ENCODE assay signal across 12 cellular contexts in genomic region chr11:73313652-73314051, GRCh38. TPM values are rescaled to one million over a fixed set of nuclear protein-coding genes. Genes with fewer than 3 reads are reported as not detected.
DNase-seq lines count a peak whose midpoint lies in the region; ATAC-seq and TF ChIP-seq lines count a peak whose summit lies in the region.
"Had no signal": no experiment of that assay in that cellular context is flagged by ENCODE, and none has a peak within 500 bp of the region (broad histone marks: within the 10 kb centered on the region; RNA-seq: fewer than 3 reads in every experiment).

No MANE protein-coding gene starts in this region.

- peaks cover 98% of the 10 kb centered on the region for H3K4me1 ChIP-seq in left ventricle myocardium inferior
- peaks cover 27 to 73% of the 10 kb centered on the region in 2 donors for H3K4me1 ChIP-seq in muscle layer of duodenum (ENCODE audit: control insufficient read depth in 1 of 2, insufficient read depth in 2 of 2, low read length in 2 of 2)
- peaks cover 3 to 6% of the 10 kb centered on the region in 2 donors for H3K4me1 ChIP-seq in aorta (ENCODE audit: control insufficient read depth in 1 of 2, insufficient read depth in 2 of 2, low read length in 2 of 2)

- TF ChIP-seq CTCF in left ventricle myocardium inferior (IDR thresholded peaks at IDR 0.05; ENCODE audit: borderline replicate concordance) (no peak), chondrocyte (IDR thresholded peaks at IDR 0.05) (no peak)

- H3K27ac Mint-ChIP-seq in chondrocyte (ENCODE audit: unreplicated experiment): peak overlapping the region; percentile 94
- H3K27ac Mint-ChIP-seq in T-helper 17 cell: no peak overlapping the region
- H3K27ac Mint-ChIP-seq: WTC11 had no signal

- H3K27me3 ChIP-seq in left ventricle myocardium inferior (ENCODE audit: low read depth) (no peaks in the 10 kb centered on the region), muscle layer of duodenum (ENCODE audit: low read depth, low read length) (no peaks in the 10 kb centered on the region), aorta (ENCODE audit: control insufficient read depth in 1 of 2, insufficient read depth in 2 of 2, low read length in 1 of 2) (no peaks in the 10 kb centered on the region)

- WGBS in aorta, 2 donors: 0 to 6% methylated on average over 1 of the region's 1 CpG

- H3K27me3 Mint-ChIP-seq in chondrocyte (ENCODE audit: low read depth) (no peaks in the 10 kb centered on the region), T-helper 17 cell (no peaks in the 10 kb centered on the region)

- no peak for ATAC-seq in Right ventricle myocardium inferior
- ATAC-seq in aorta (ENCODE audit: low FRiP score): no peak
- no peak for ATAC-seq in T-helper 17 cell

- no peaks in the 10 kb centered on the region for H3K9me3 ChIP-seq in left ventricle myocardium inferior (replicated peaks)
- no peaks in the 10 kb centered on the region for H3K9me3 ChIP-seq in muscle layer of duodenum (ENCODE audit: control insufficient read depth in 1 of 2, low read length in 2 of 2)
- no peaks in the 10 kb centered on the region for H3K9me3 ChIP-seq in aorta (ENCODE audit: control insufficient read depth, low read length)
- no peaks in the 10 kb centered on the region for H3K9me3 ChIP-seq in T-helper 17 cell (ENCODE audit: control insufficient read depth, low read length, poor library complexity, severe bottlenecking)

- DNase-seq in left ventricle myocardium inferior: no peak
- DNase-seq in Right ventricle myocardium inferior (ENCODE audit: missing footprints): no peak
- no peak for DNase-seq in chondrocyte (ENCODE audit: low spot score)
- no peak for DNase-seq in aorta
- no peak for DNase-seq in occipital lobe (lab: John Stamatoyannopoulos, UW)
- DNase-seq in T-helper 17 cell: no peak
- no peak for DNase-seq in NCI-H345 treated with DMSO at 0.1 percent for 48 hours (lab: John Stamatoyannopoulos, UW; ENCODE audit: unreplicated experiment)
- DNase-seq: NCI-H2227 treated with DMSO at 0.1 percent for 48 hours; stimulated activated CD8-positive, alpha-beta memory T cell treated with anti-CD3 and anti-CD28 coated beads, Interleukin-4, amount 100 ng/mL, for 48 hours had no signal

- H3K36me3 Mint-ChIP-seq in chondrocyte (ENCODE audit: low read depth): peaks cover 8% of the 10 kb centered on the region
- H3K36me3 Mint-ChIP-seq in T-helper 17 cell (ENCODE audit: low read depth): no peaks in the 10 kb centered on the region
- H3K36me3 Mint-ChIP-seq: WTC11 had no signal

- H3K9me3 Mint-ChIP-seq in chondrocyte (ENCODE audit: low read depth): no peaks in the 10 kb centered on the region
- H3K9me3 Mint-ChIP-seq: WTC11 had no signal

- H3K4me3 Mint-ChIP-seq in chondrocyte (ENCODE audit: unreplicated experiment): peak overlapping the region; percentile 86
- H3K4me3 Mint-ChIP-seq in T-helper 17 cell: no peak overlapping the region
- H3K4me3 Mint-ChIP-seq: WTC11 had no signal

- H3K27ac ChIP-seq in left ventricle myocardium inferior (replicated peaks) (peak overlapping the region; percentile 99), muscle layer of duodenum (ENCODE audit: low read length) (peak overlapping the region; percentile 92), aorta (ENCODE audit: low read depth in 1 of 2, low read length in 2 of 2) (peak overlapping the region; percentile 85)
- H3K27ac ChIP-seq: C4-2B had no signal

- peak overlapping the region; percentile 88 for H3K4me3 ChIP-seq in left ventricle myocardium inferior
- peak overlapping the region; percentile 28 to 84 for H3K4me3 ChIP-seq in muscle layer of duodenum (ENCODE audit: low read depth in 1 of 2, low read length in 2 of 2)
- H3K4me3 ChIP-seq in aorta (ENCODE audit: low read length in 2 of 2): peak overlapping the region in 1 of 2 donors; percentile 46

- H3K36me3 ChIP-seq in left ventricle myocardium inferior (peaks cover 16% of the 10 kb centered on the region), muscle layer of duodenum (ENCODE audit: control insufficient read depth in 1 of 2, insufficient read depth in 2 of 2, low read length in 2 of 2) (peaks cover 0 to 4% of the 10 kb centered on the region in 2 donors), aorta (ENCODE audit: control insufficient read depth in 1 of 2, insufficient read depth in 2 of 2, low read length in 1 of 2) (no peaks in the 10 kb centered on the region)

- H3K4me1 Mint-ChIP-seq in chondrocyte (ENCODE audit: low read depth) (peaks cover 90% of the 10 kb centered on the region), T-helper 17 cell (peaks cover 13% of the 10 kb centered on the region)

- intact Hi-C loops in left ventricle myocardium inferior (cut with micrococcal nuclease) (no loop called here), Right ventricle myocardium inferior (cut with DNase I) (no loop called here), aorta (cut with DNase I) (no loop called here)

RNA-seq across cellular contexts. Expression of gene ARHGEF17, which starts 5.6 kb away (rescaled TPM):
- total RNA-seq in left ventricle myocardium inferior: 53.1 TPM
- total RNA-seq in Right ventricle myocardium inferior: 57.1 TPM
- total RNA-seq in chondrocyte: 82.4 to 114 TPM (median 113 TPM) in 3 replicates
- 100 to 1,000 TPM; 159 to 201 TPM for total RNA-seq in aorta
- 100 to 1,000 TPM in 1 of 2 donors, 10 to 100 TPM in 1; 20.5 to 182 TPM for polyA plus RNA-seq in aorta
- 19.2 TPM for total RNA-seq in occipital lobe
- total RNA-seq in T-helper 17 cell: under 1 TPM in 1 of 2 donors, not detected in 1; 0.17 TPM

RNA-seq across cellular contexts. Expression of gene P2RY6, which starts 41.5 kb away (rescaled TPM):
- total RNA-seq in left ventricle myocardium inferior (2.2 TPM), Right ventricle myocardium inferior (2.8 TPM), chondrocyte (0.20 TPM in 1 of 3 replicates, not detected in the others), aorta (10 to 100 TPM in 1 of 2 donors, 1 to 10 TPM in 1; 6.1 to 12.0 TPM), occipital lobe (not detected), T-helper 17 cell (not detected)
- 1 to 10 TPM; 2.5 to 4.4 TPM for polyA plus RNA-seq in aorta
- total RNA-seq: WTC11 had no signal

Comparison
In these comparisons a context has a peak if more than half of its experiments do, and no peak if none do; other contexts are left out.
1. RNA of gene ARHGEF17, which starts 5.6 kb away (total RNA-seq): 159 to 201 TPM in aorta, 82.4 to 114 TPM in chondrocyte, 57.1 TPM in Right ventricle myocardium inferior (single experiment), 53.1 TPM in left ventricle myocardium inferior (single experiment) and 19.2 TPM in occipital lobe (single experiment); 0.17 TPM in T-helper 17 cell; every median in the first group is over 10 times any median in the second.
2. Peak in every context shown above with its lines, with median percentiles within 50 percentile points of each other: H3K27ac ChIP-seq.